ENCODE assay signal across 28 cellular contexts in the genomic region with DNA sequence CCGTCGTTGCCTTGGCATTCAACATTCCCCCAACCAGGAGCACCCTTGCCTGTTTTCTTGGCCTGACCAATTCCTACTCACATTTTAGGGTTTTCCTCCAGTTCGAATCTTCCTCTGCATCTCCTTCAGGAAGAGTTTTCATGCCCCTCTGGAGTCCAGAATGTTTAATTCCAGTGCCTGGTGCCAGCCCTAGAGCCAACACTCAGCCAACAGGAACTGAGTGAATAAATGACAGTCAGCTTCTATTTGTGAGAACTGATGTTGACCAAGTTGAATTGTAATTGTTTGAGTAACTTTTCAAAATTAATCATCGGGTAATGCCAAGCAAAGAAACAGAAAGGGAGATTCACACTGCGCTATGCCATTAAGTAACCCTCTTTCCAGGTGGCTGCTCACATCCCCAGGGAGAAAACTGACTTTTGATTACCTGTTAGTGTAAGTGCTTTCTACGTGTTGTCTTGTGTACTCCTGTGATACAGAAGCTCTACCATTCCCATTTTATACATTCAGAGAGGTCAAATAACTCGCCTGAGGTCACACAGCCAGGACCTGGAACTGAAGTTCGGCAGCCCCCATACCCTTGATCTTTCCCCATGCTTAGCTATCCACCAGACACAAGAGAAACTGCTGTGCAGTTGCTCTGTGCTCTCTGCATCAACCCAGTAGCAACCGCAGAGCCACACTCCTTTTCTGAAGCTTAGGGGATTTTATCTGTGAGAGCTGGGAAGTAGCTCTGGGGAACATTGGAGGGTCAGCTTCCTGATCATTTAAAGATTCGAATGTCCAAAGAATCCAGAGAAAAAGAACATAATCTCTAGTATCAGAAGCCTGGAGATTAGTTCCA. TPM values are rescaled to one million over a fixed set of nuclear protein-coding genes. Genes with fewer than 3 reads are reported as not detected.
"Had no signal": no experiment of that assay in that cellular context is flagged by ENCODE, and none has a peak within 500 bp of the region (broad histone marks: within the 10 kb centered on the region; RNA-seq: fewer than 3 reads in every experiment).

No MANE protein-coding gene starts in this region.

- DNase-seq: activated CD4-positive, alpha-beta memory T cell treated with anti-CD3 and anti-CD28 coated beads, Interleukin-2, amount 10 ng/mL, durations not matched to agents 7 days and 5 days; activated CD4-positive, alpha-beta T cell treated with anti-CD3 and anti-CD28 coated beads for 1 hour; activated CD4-positive, alpha-beta T cell treated with anti-CD3 and anti-CD28 coated beads, Interleukin-2, amount 10 ng/mL, durations not matched to agents 7 days and 5 days; activated effector memory CD4-positive, alpha-beta T cell treated with anti-CD3 and anti-CD28 coated beads, Interleukin-2, amount 50 U/mL, for 16 hours; activated naive CD4-positive, alpha-beta T cell treated with anti-CD3 and anti-CD28 coated beads for 36 hours; activated naive CD8-positive, alpha-beta T cell treated with anti-CD3 and anti-CD28 coated beads for 36 hours; aorta; body of pancreas; cerebellar nuclear complex; cortex of kidney; foreskin keratinocyte; heart right ventricle; left ventricle myocardium superior; sigmoid colon; small intestine; stimulated activated CD4-positive, alpha-beta T cell treated with anti-CD3 and anti-CD28 coated beads, Interleukin-2, amount 100 ng/mL, for 24 hours; stimulated activated naive B cell treated with anti-CD40 and anti-IgM and Interleukin-4, amounts not matched to agents 10 μg/mL and 1 μg/mL and 100 μg/mL, for 72 hours; SW 1271; T1000; tibial artery had no signal

- H3K4me3 ChIP-seq: adrenal gland, body of pancreas, esophagus muscularis mucosa, heart right ventricle, sigmoid colon, suprapubic skin, tibial artery had no signal

- H3K27me3 ChIP-seq: adrenal gland, body of pancreas, esophagus muscularis mucosa, foreskin keratinocyte, heart right ventricle, neutrophil, sigmoid colon, suprapubic skin, tibial artery had no signal

- H3K9me3 ChIP-seq: adrenal gland, neutrophil, sigmoid colon, suprapubic skin had no signal

- H3K36me3 ChIP-seq: adrenal gland, heart right ventricle, neutrophil, suprapubic skin had no signal

- H3K4me1 ChIP-seq: adrenal gland, body of pancreas, esophagus muscularis mucosa, foreskin keratinocyte, sigmoid colon, suprapubic skin, tibial artery had no signal

- H3K4me1 Mint-ChIP-seq: activated CD4-positive, alpha-beta memory T cell treated with anti-CD3 and anti-CD28 coated beads, Interleukin-2, amount 10 ng/mL, durations not matched to agents 7 days and 5 days; activated CD4-positive, alpha-beta T cell treated with anti-CD3 and anti-CD28 coated beads, Interleukin-2, amount 10 ng/mL, durations not matched to agents 7 days and 5 days; WTC11 had no signal

- H3K27me3 Mint-ChIP-seq: activated CD4-positive, alpha-beta T cell treated with anti-CD3 and anti-CD28 coated beads, Interleukin-2, amount 10 ng/mL, durations not matched to agents 7 days and 5 days; activated naive CD8-positive, alpha-beta T cell treated with anti-CD3 and anti-CD28 coated beads for 36 hours; stimulated activated naive B cell treated with anti-CD40 and anti-IgM and Interleukin-4, amounts not matched to agents 10 μg/mL and 1 μg/mL and 100 μg/mL, for 72 hours had no signal

- H3K27ac Mint-ChIP-seq: activated CD4-positive, alpha-beta memory T cell treated with anti-CD3 and anti-CD28 coated beads, Interleukin-2, amount 10 ng/mL, durations not matched to agents 7 days and 5 days; activated CD4-positive, alpha-beta T cell treated with anti-CD3 and anti-CD28 coated beads, Interleukin-2, amount 10 ng/mL, durations not matched to agents 7 days and 5 days; activated naive CD4-positive, alpha-beta T cell treated with anti-CD3 and anti-CD28 coated beads for 36 hours; activated naive CD8-positive, alpha-beta T cell treated with anti-CD3 and anti-CD28 coated beads for 36 hours; progenitor cell of endocrine pancreas; stimulated activated naive B cell treated with anti-CD40 and anti-IgM and Interleukin-4, amounts not matched to agents 10 μg/mL and 1 μg/mL and 100 μg/mL, for 72 hours; T-helper 1 cell treated with Interleukin-12 subunit alpha and Interleukin-12 subunit beta and Interleukin-4 antibody, amounts not matched to agents 30 μg/mL and 1 μg/mL, for 36 hours; WTC11 had no signal

- H3K27ac ChIP-seq: adrenal gland, esophagus muscularis mucosa, foreskin keratinocyte, heart right ventricle, neutrophil, sigmoid colon, suprapubic skin, tibial artery had no signal

- H3K4me3 Mint-ChIP-seq: activated CD4-positive, alpha-beta memory T cell treated with anti-CD3 and anti-CD28 coated beads, Interleukin-2, amount 10 ng/mL, durations not matched to agents 7 days and 5 days; activated CD4-positive, alpha-beta T cell treated with anti-CD3 and anti-CD28 coated beads, Interleukin-2, amount 10 ng/mL, durations not matched to agents 7 days and 5 days; activated naive CD4-positive, alpha-beta T cell treated with anti-CD3 and anti-CD28 coated beads for 36 hours; activated naive CD8-positive, alpha-beta T cell treated with anti-CD3 and anti-CD28 coated beads for 36 hours; nephron; stimulated activated naive B cell treated with anti-CD40 and anti-IgM and Interleukin-4, amounts not matched to agents 10 μg/mL and 1 μg/mL and 100 μg/mL, for 72 hours; T-helper 1 cell treated with Interleukin-12 subunit alpha and Interleukin-12 subunit beta and Interleukin-4 antibody, amounts not matched to agents 30 μg/mL and 1 μg/mL, for 36 hours; WTC11 had no signal

- ATAC-seq: body of pancreas; foreskin keratinocyte; heart right ventricle; left ventricle myocardium superior; stimulated activated naive B cell treated with anti-CD40 and anti-IgM and Interleukin-4, amounts not matched to agents 10 μg/mL and 1 μg/mL and 100 μg/mL, for 72 hours; WTC11 had no signal

RNA-seq across cellular contexts. Expression of a gene that starts 19.0 kb away (rescaled TPM):
- total RNA-seq: WTC11 had no signal
